Comparison of ENCODE assay signal across 7 cellular contexts in genomic region chr3:152257246-152258074, GRCh38. TPM values are rescaled to one million over a fixed set of nuclear protein-coding genes. Genes with fewer than 3 reads are reported as not detected.
DNase-seq lines count a peak whose midpoint lies in the region; ATAC-seq and TF ChIP-seq lines count a peak whose summit lies in the region.

No MANE protein-coding gene starts in this region.

- BruUV-seq in OCI-LY7 (replicated peaks; lab: Mats Ljungman, UMichigan), result no TSS peak

- H2AFZ ChIP-seq in OCI-LY7 (ENCODE audit: low read length), result peak overlapping the region; percentile 92

- peak overlapping the region; percentile 74 for H3K4me2 ChIP-seq in OCI-LY7 (ENCODE audit: low read length)

- H3K4me3 ChIP-seq in OCI-LY7 (ENCODE audit: low read depth, low read length, poor library complexity, severe bottlenecking) (peak overlapping the region; percentile 45), mucosa of rectum (ENCODE audit: low read length in 2 of 2) (peak overlapping the region in 1 of 2 donors; percentile 21)

- no peaks in the 10 kb centered on the region for H4K20me1 ChIP-seq in OCI-LY7 (ENCODE audit: insufficient read depth, low read length)

- no peak overlapping the region for H3K9ac ChIP-seq in mucosa of rectum (ENCODE audit: low read depth in 1 of 2, low read length in 2 of 2)

- H3K4me1 ChIP-seq in OCI-LY7 (ENCODE audit: insufficient read depth, low read length, poor library complexity, severe bottlenecking) (peaks cover 72% of the 10 kb centered on the region), mucosa of rectum (ENCODE audit: control insufficient read depth in 2 of 2, insufficient read depth in 2 of 2, low read length in 2 of 2) (peaks cover 10 to 15% of the 10 kb centered on the region in 2 donors)

- CTCF ChIA-PET in OCI-LY7 (lab: Charles Lee; ENCODE audit: unreplicated experiment), result no interaction called here

- H3K27ac ChIP-seq in OCI-LY7 (ENCODE audit: low read depth, low read length, poor library complexity, severe bottlenecking) (peak overlapping the region; percentile 74), mucosa of rectum (ENCODE audit: low read depth in 2 of 2, low read length in 2 of 2) (peak overlapping the region; percentile 16 to 49)

- TF ChIP-seq CTCF in OCI-LY7 (conservative IDR thresholded peaks at IDR 0.05; ENCODE audit: low read length), result no peak

- no peaks in the 10 kb centered on the region for H3K27me3 ChIP-seq in mucosa of rectum (ENCODE audit: control insufficient read depth in 2 of 2, insufficient read depth in 2 of 2, low read length in 2 of 2)

- peak; percentile 86 for ATAC-seq in GM18870 (IDR thresholded peaks at IDR 0.05; ENCODE audit: unreplicated experiment)
- peak; percentile 71 for ATAC-seq in HG02588 (IDR thresholded peaks at IDR 0.05; ENCODE audit: unreplicated experiment)

- H3K36me3 ChIP-seq in OCI-LY7 (ENCODE audit: insufficient read depth, low read length) (peaks cover 5% of the 10 kb centered on the region; the same call in 1 of the 2 replicates), mucosa of rectum (ENCODE audit: control insufficient read depth in 2 of 2, insufficient read depth in 2 of 2, low read length in 2 of 2) (no peaks in the 10 kb centered on the region)

- POLR2A ChIA-PET in OCI-LY7 (lab: Charles Lee), result interaction anchor here (0.6 to 9.2 kb wide), 14 partner anchors 11 to 138 kb away, joined by 3 to 100 read pairs (median 4); partner anchors contain the start of gene MBNL1

- intact Hi-C loops in OCI-LY7 (cut with micrococcal nuclease; ENCODE audit: unreplicated experiment), result no loop called here

- H3K79me2 ChIP-seq in OCI-LY7 (ENCODE audit: insufficient read depth, low read depth, low read length), result peaks cover 4% of the 10 kb centered on the region; the same call in 1 of the 2 replicates

- H3K9me2 ChIP-seq in OCI-LY7 (ENCODE audit: insufficient read depth, low read length), result no peaks in the 10 kb centered on the region

- H3K9me3 ChIP-seq in OCI-LY7 (ENCODE audit: low read length) (peaks cover 7% of the 10 kb centered on the region; the same call in 1 of the 2 replicates), mucosa of rectum (ENCODE audit: control insufficient read depth in 2 of 2, low read length in 2 of 2) (no peaks in the 10 kb centered on the region)

- DNase-seq in OCI-LY7 (ENCODE audit: low spot score) (peak; percentile 77), amniotic stem cell (lab: John Stamatoyannopoulos, UW) (no peak), NCI-H2171 treated with DMSO at 0.1 percent for 48 hours (lab: John Stamatoyannopoulos, UW) (no peak)
- DNase-seq in NK-92 treated with Interleukin-12 subunit alpha and Interleukin-12 subunit beta, amount 100 ng/mL, for 24 hours (lab: John Stamatoyannopoulos, UW), result no peak

RNA-seq across cellular contexts. Expression of gene MBNL1, which starts 11.3 kb away (rescaled TPM):
- 125 and 163 TPM in 2 replicates for total RNA-seq in OCI-LY7 (2014; rRNA removed; shearing (Covaris generic))
- total RNA-seq in OCI-LY7 (2022), result 174 and 184 TPM in 2 replicates
